In genomic region chr12:108855284-108856169, GRCh38 we compare ENCODE assay signal across 8 cellular contexts. TPM values are rescaled to one million over a fixed set of nuclear protein-coding genes. Genes with fewer than 3 reads are reported as not detected.
DNase-seq lines count a peak whose midpoint lies in the region; ATAC-seq and TF ChIP-seq lines count a peak whose summit lies in the region.

No MANE protein-coding gene starts in this region.

- H3K79me2 ChIP-seq in GM23248 (ENCODE audit: insufficient read depth), result peaks cover 69% of the 10 kb centered on the region
- peaks cover 59% of the 10 kb centered on the region for H3K79me2 ChIP-seq in fibroblast of lung (ENCODE audit: control insufficient read depth, insufficient read depth, low read length)

- no peaks in the 10 kb centered on the region for H3K9me2 ChIP-seq in GM23248 (ENCODE audit: insufficient read depth)

- ATAC-seq in T-helper 17 cell (no peak), HG03280 (IDR thresholded peaks at IDR 0.05; ENCODE audit: unreplicated experiment) (no peak)

- H3K27ac ChIP-seq in GM23248, result peak overlapping the region; percentile 99
- peak overlapping the region; percentile 100 for H3K27ac ChIP-seq in fibroblast of lung (ENCODE audit: insufficient read depth, low read length)

- H3K4me1 ChIP-seq in GM23248 (ENCODE audit: insufficient read depth), result peaks cover 58% of the 10 kb centered on the region
- peaks cover 33% of the 10 kb centered on the region for H3K4me1 ChIP-seq in fibroblast of lung (ENCODE audit: control insufficient read depth, extremely low read depth, insufficient read depth, low read length)
- peaks cover 61% of the 10 kb centered on the region for H3K4me1 ChIP-seq in skeletal muscle satellite cell (ENCODE audit: control insufficient read depth, insufficient read depth, low read length)

- H3K27me3 ChIP-seq in GM23248 (replicated peaks; ENCODE audit: insufficient read depth) (no peaks in the 10 kb centered on the region), fibroblast of lung (ENCODE audit: control insufficient read depth, insufficient read depth, low read length) (no peaks in the 10 kb centered on the region), skeletal muscle satellite cell (ENCODE audit: control insufficient read depth, insufficient read depth, low read length) (no peaks in the 10 kb centered on the region)

- 81 to 82% methylated on average over 12 of the region's 12 CpGs for WGBS in GM23248 (ENCODE audit: low coverage in 1 of 2, low lambda C conversion rate in 2 of 2, missing lambda C conversion rate in 2 of 2), 2 experiments

- DNase-seq in GM23248, result no peak
- DNase-seq in T-helper 17 cell, result no peak
- DNase-seq in fibroblast of lung (ENCODE audit: low read depth in 2 of 2), result peak; percentile 40 to 71
- DNase-seq in stimulated activated CD8-positive, alpha-beta memory T cell treated with anti-CD3 and anti-CD28 coated beads, Interleukin-4, amount 100 ng/mL, for 48 hours, result no peak
- DNase-seq in HCEC 1CT, result no peak
- no peak for DNase-seq in GM19238 (ENCODE audit: insufficient read length, low spot score)

- H3K9ac ChIP-seq in GM23248, result peak overlapping the region; percentile 99
- peak overlapping the region; percentile 97 for H3K9ac ChIP-seq in fibroblast of lung (ENCODE audit: insufficient read depth, low read length)
- peak overlapping the region; percentile 97 for H3K9ac ChIP-seq in skeletal muscle satellite cell (ENCODE audit: low read depth, low read length)

- no peaks in the 10 kb centered on the region for H3K36me3 Mint-ChIP-seq in T-helper 17 cell (ENCODE audit: low read depth)

- H3K36me3 ChIP-seq in GM23248 (ENCODE audit: low read depth) (peaks cover 15% of the 10 kb centered on the region), fibroblast of lung (ENCODE audit: control insufficient read depth, insufficient read depth, low read length) (peaks cover 3% of the 10 kb centered on the region), skeletal muscle satellite cell (ENCODE audit: insufficient read depth, low read length) (peaks cover 36% of the 10 kb centered on the region)

- peaks cover 56% of the 10 kb centered on the region for H3F3A ChIP-seq in GM23248 (ENCODE audit: insufficient read depth)

- peak overlapping the region; percentile 92 for H3K27ac Mint-ChIP-seq in T-helper 17 cell

- H3K4me3 Mint-ChIP-seq in T-helper 17 cell, result peak overlapping the region; percentile 94

- no peak for TF ChIP-seq CTCF in fibroblast of lung (conservative IDR thresholded peaks at IDR 0.05 in 1 of 2, IDR thresholded peaks at IDR 0.05 in 1 of 2; ENCODE audit: low read depth in 1 of 2, low read length in 2 of 2)

- H4K20me1 ChIP-seq in GM23248 (ENCODE audit: insufficient read depth), result no peaks in the 10 kb centered on the region
- no peaks in the 10 kb centered on the region for H4K20me1 ChIP-seq in fibroblast of lung (ENCODE audit: control insufficient read depth, extremely low read depth, insufficient read depth, low read length)

- H3K4me3 ChIP-seq in GM23248 (peak overlapping the region; percentile 88), fibroblast of lung (replicated peaks in 1 of 4; ENCODE audit: control extremely low read depth in 1 of 4, insufficient read depth in 1 of 4, low read depth in 3 of 4, low read length in 4 of 4) (peak overlapping the region; percentile 93 to 100 (median 97)), skeletal muscle satellite cell (ENCODE audit: low read length) (peak overlapping the region; percentile 89)

- H2AFZ ChIP-seq in GM23248 (no peak overlapping the region), fibroblast of lung (ENCODE audit: low read length) (no peak overlapping the region)

- in situ Hi-C loops in GM23248 (cut with MboI), result no loop called here

- no peaks in the 10 kb centered on the region for H3K27me3 Mint-ChIP-seq in T-helper 17 cell

- H3K4me2 ChIP-seq in GM23248 (ENCODE audit: unreplicated experiment) (peak overlapping the region; percentile 95), fibroblast of lung (ENCODE audit: extremely low read depth, insufficient read depth, low read length) (peak overlapping the region; percentile 99), skeletal muscle satellite cell (ENCODE audit: low read length) (peak overlapping the region; percentile 86)

- H3K9me3 ChIP-seq in GM23248 (ENCODE audit: low read depth), result no peaks in the 10 kb centered on the region
- H3K9me3 ChIP-seq in T-helper 17 cell (ENCODE audit: control insufficient read depth, low read length, poor library complexity, severe bottlenecking), result no peaks in the 10 kb centered on the region
- no peaks in the 10 kb centered on the region for H3K9me3 ChIP-seq in fibroblast of lung (ENCODE audit: control insufficient read depth, insufficient read depth, low read depth, low read length)
- H3K9me3 ChIP-seq in skeletal muscle satellite cell (replicated peaks; ENCODE audit: low read length), result peaks cover 2% of the 10 kb centered on the region

- H3K4me1 Mint-ChIP-seq in T-helper 17 cell, result peaks cover 31% of the 10 kb centered on the region

RNA-seq across cellular contexts. Expression of gene SSH1, which starts 1.9 kb away (rescaled TPM):
- total RNA-seq in GM23248 (2014; rRNA removed; shearing (Covaris generic)), result 21.9 and 33.5 TPM in 2 replicates
- 44.0 and 49.0 TPM in 2 replicates for polyA plus RNA-seq in GM23248 (2016; fragmentation: Nextera tagmentation; extraction: Ambion mirVana)
- total RNA-seq in T-helper 17 cell, result 10 to 100 TPM; 22.3 to 31.2 TPM
- total RNA-seq in fibroblast of lung, result 14.4 and 24.9 TPM in 2 replicates
- polyA plus RNA-seq in fibroblast of lung, result 22.1 and 31.9 TPM in 2 replicates
- polyA plus RNA-seq in fibroblast of lung (2012), result 21.3 and 23.4 TPM in 2 replicates
- 66.6 and 95.5 TPM in 2 replicates for polyA minus RNA-seq in fibroblast of lung (ENCODE audit: low replicate concordance)
- total RNA-seq in skeletal muscle satellite cell (2012; rRNA removed), result 9.1 and 12.2 TPM in 2 replicates

RNA-seq across cellular contexts. Expression of gene DAO, which starts 24.4 kb away (rescaled TPM):
- not detected in 2 replicates for total RNA-seq in GM23248 (2014; rRNA removed; shearing (Covaris generic))
- polyA plus RNA-seq in GM23248 (2016; fragmentation: Nextera tagmentation; extraction: Ambion mirVana) (not detected in 2 replicates), fibroblast of lung (not detected in 2 replicates)
- total RNA-seq in T-helper 17 cell (not detected), fibroblast of lung (not detected in 2 replicates)
- not detected in 2 replicates for polyA plus RNA-seq in fibroblast of lung (2012)
- polyA minus RNA-seq in fibroblast of lung (ENCODE audit: low replicate concordance), result not detected in 2 replicates
- not detected in 2 replicates for total RNA-seq in skeletal muscle satellite cell (2012; rRNA removed)

Comparison
In these comparisons a context has a peak if more than half of its experiments do, and no peak if none do; other contexts are left out.
1. DNase-seq: peak in fibroblast of lung (2 of 2); none in GM23248 (single experiment), T-helper 17 cell (0 of 3), stimulated activated CD8-positive, alpha-beta memory T cell treated with anti-CD3 and anti-CD28 coated beads, Interleukin-4, amount 100 ng/mL, for 48 hours (single experiment), HCEC 1CT (single experiment) and GM19238 (single experiment).
2. Peak in every context shown above with its lines, with median percentiles within 50 percentile points of each other: H3K4me2 ChIP-seq, H3K4me3 ChIP-seq and H3K9ac ChIP-seq.